In the genomic region with DNA sequence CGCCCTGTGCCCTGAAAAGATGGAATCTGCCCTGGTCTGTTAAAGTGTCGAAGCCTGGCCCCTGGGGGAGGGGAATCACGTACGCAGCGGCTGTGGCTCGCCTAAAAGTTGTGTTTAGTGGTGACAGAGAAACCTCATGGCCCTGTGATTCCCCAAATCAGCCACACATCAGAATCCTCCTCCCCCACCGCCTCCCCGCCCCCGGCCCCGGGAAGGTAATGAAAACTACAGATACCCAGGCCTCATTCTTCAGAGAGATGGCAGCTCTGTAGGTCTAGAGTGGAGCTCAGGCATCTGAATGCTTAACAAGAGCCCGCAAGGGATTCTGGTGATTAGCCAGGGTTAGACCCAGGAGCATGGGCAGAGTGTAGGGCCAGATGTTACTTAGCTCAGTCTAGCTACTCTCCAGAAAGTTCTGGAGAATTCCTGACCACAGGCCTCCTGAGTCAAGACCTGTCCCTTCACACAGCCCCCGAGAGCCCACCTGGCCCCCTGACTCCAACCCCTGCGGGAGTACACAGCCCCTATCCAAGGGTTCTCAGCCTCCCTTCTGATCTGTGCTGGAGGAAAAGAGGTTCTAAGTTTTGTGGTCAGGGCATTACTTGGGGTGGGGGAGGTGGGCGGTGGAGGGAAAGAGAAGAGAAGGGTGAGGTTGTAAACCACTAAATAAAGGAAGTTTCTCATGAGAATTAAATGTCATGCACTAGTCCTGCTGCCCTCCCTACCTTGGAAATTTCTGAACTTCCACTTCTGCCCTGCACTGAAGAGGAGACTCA, we compare ENCODE assay signal across 8 cellular contexts.
DNase-seq lines count a peak whose midpoint lies in the region; ATAC-seq and TF ChIP-seq lines count a peak whose summit lies in the region.

No MANE protein-coding gene starts in this region.

- no peak for TF ChIP-seq POLR2A in IMR-90 (IDR thresholded peaks at IDR 0.05; ENCODE audit: low read depth, low read length)

- peak overlapping the region; percentile 91 for H3K4me2 ChIP-seq in IMR-90 (ENCODE audit: low read depth, low read length)

- no peak for TF ChIP-seq CTCF in IMR-90 (conservative IDR thresholded peaks at IDR 0.05; ENCODE audit: low read depth, low read length)

- H3K79me1 ChIP-seq in IMR-90 (ENCODE audit: low read depth in 1 of 2, low read length in 2 of 2) = no peaks in the 10 kb centered on the region

- WGBS in IMR-90 (ENCODE audit: extremely low coverage in 2 of 2, insufficient read length in 1 of 2), 2 experiments = no CpG with 5 or more reads among the region's 14 CpGs
- WGBS in esophagus, 2 donors = 67 to 70% methylated on average over 14 of the region's 14 CpGs

- H3K9ac ChIP-seq in IMR-90 (ENCODE audit: low read depth, low read length) = peak overlapping the region; percentile 77

- H3K36me3 ChIP-seq in IMR-90 (ENCODE audit: control insufficient read depth, insufficient read depth, low read length) (no peaks in the 10 kb centered on the region), esophagus (ENCODE audit: control insufficient read depth in 2 of 2, insufficient read depth in 2 of 2, low read length in 1 of 2) (no peaks in the 10 kb centered on the region)

- no peak for DNase-seq in IMR-90
- DNase-seq in activated CD4-positive, alpha-beta memory T cell treated with anti-CD3 and anti-CD28 coated beads for 36 hours = peak; percentile 83
- no peak for DNase-seq in Ammon's horn (ENCODE audit: low spot score)

- POLR2A ChIA-PET in IMR-90 (lab: Charles Lee; ENCODE audit: unreplicated experiment) = interaction anchor here (1.4 kb wide), 1 partner anchor 90 kb away, joined by 4 read pairs; no protein-coding TSS in a partner anchor
- POLR2A ChIA-PET in activated CD4-positive, alpha-beta memory T cell treated with anti-CD3 and anti-CD28 coated beads for 36 hours (lab: Charles Lee) = interaction anchor here (0.9 to 1.9 kb wide), 4 partner anchors 55 to 194 kb away, joined by 3 to 10 read pairs (median 3); partner anchors contain the start of gene PLXNC1

- H4K8ac ChIP-seq in IMR-90 (ENCODE audit: low read depth in 2 of 2, low read length in 2 of 2) = peak overlapping the region; percentile 82 to 99

- no peak overlapping the region for H3K4me3 ChIP-seq in IMR-90 (ENCODE audit: insufficient read depth, low read depth, low read length)
- peak overlapping the region; percentile 61 to 65 for H3K4me3 ChIP-seq in esophagus (ENCODE audit: low read depth in 1 of 2, low read length in 2 of 2)
- peak overlapping the region; percentile 35 to 56 (median 38) for H3K4me3 ChIP-seq in skin epidermis

- peak overlapping the region; percentile 94 for H3K4ac ChIP-seq in IMR-90 (ENCODE audit: low read depth, low read length)

- peak overlapping the region; percentile 88 for H3K18ac ChIP-seq in IMR-90 (ENCODE audit: low read depth, low read length)

- H3K27ac ChIP-seq in IMR-90 (ENCODE audit: insufficient read depth, low read length) = peak overlapping the region; percentile 88; the same call in 1 of the 2 replicates
- H3K27ac ChIP-seq in esophagus (ENCODE audit: low read depth in 2 of 2, low read length in 1 of 2) = peak overlapping the region; percentile 71 to 89
- peak overlapping the region in 20 of 21 experiments; percentile 48 to 95 (median 78) for H3K27ac ChIP-seq in skin epidermis

- H4K91ac ChIP-seq in IMR-90 (ENCODE audit: insufficient read depth, low read depth, low read length) = peak overlapping the region; percentile 91

- H4K5ac ChIP-seq in IMR-90 (ENCODE audit: low read depth, low read length) = peak overlapping the region; percentile 97

- peak overlapping the region; percentile 69; the same call in 1 of the 2 replicates for H3K23ac ChIP-seq in IMR-90 (ENCODE audit: low read depth, low read length)

- dilution Hi-C loops in IMR-90 (cut with HindIII; ENCODE audit: low sequenced_read_pairs, unreplicated experiment) = no loop called here

- H3K27me3 ChIP-seq in IMR-90 (ENCODE audit: control insufficient read depth, insufficient read depth, low read length) (no peaks in the 10 kb centered on the region), esophagus (ENCODE audit: control insufficient read depth in 1 of 2, insufficient read depth in 2 of 2, low read length in 2 of 2) (no peaks in the 10 kb centered on the region)

- peak overlapping the region; percentile 98 for H3K27ac Mint-ChIP-seq in activated CD4-positive, alpha-beta memory T cell treated with anti-CD3 and anti-CD28 coated beads for 36 hours

- H3K9me3 ChIP-seq in IMR-90 (ENCODE audit: control insufficient read depth, insufficient read depth, low read length) (no peaks in the 10 kb centered on the region), esophagus (ENCODE audit: control insufficient read depth in 2 of 2, insufficient read depth in 1 of 2, low read depth in 1 of 2, low read length in 1 of 2) (no peaks in the 10 kb centered on the region)

- peak overlapping the region; percentile 93 for H2AK9ac ChIP-seq in IMR-90 (replicated peaks; ENCODE audit: low read depth, low read length, poor library complexity)

- peak overlapping the region; percentile 93 for H2AFZ ChIP-seq in IMR-90 (replicated peaks; ENCODE audit: low read length, poor library complexity)

- H3K4me1 Mint-ChIP-seq in activated CD4-positive, alpha-beta memory T cell treated with anti-CD3 and anti-CD28 coated beads for 36 hours (ENCODE audit: low read depth) = peaks cover 45% of the 10 kb centered on the region

- H3K9me1 ChIP-seq in IMR-90 (ENCODE audit: insufficient read depth, low read length) = peaks cover 5% of the 10 kb centered on the region

- H3K4me3 Mint-ChIP-seq in activated CD4-positive, alpha-beta memory T cell treated with anti-CD3 and anti-CD28 coated beads for 36 hours = peak overlapping the region; percentile 88

- peaks cover 21% of the 10 kb centered on the region for H3K36me3 Mint-ChIP-seq in activated CD4-positive, alpha-beta memory T cell treated with anti-CD3 and anti-CD28 coated beads for 36 hours

- peak; percentile 31 for ATAC-seq in GM19438 (IDR thresholded peaks at IDR 0.05; ENCODE audit: low read depth, unreplicated experiment)
- ATAC-seq in IMR-90 (ENCODE audit: low read depth) = no peak
- no peak for ATAC-seq in HG02623 (IDR thresholded peaks at IDR 0.05; ENCODE audit: unreplicated experiment)
- no peak for ATAC-seq in GM18873 (IDR thresholded peaks at IDR 0.05; ENCODE audit: low FRiP score, unreplicated experiment)

- no TSS peak for BruUV-seq in IMR-90 (replicated peaks; lab: Mats Ljungman, UMichigan)

- no peaks in the 10 kb centered on the region for H3K9me3 Mint-ChIP-seq in activated CD4-positive, alpha-beta memory T cell treated with anti-CD3 and anti-CD28 coated beads for 36 hours

- peak overlapping the region; percentile 86; the same call in 1 of the 2 replicates for H2BK20ac ChIP-seq in IMR-90 (ENCODE audit: low read depth, low read length)

- CTCF ChIA-PET in IMR-90 (lab: Yijun Ruan, JAX) = no interaction called here
- CTCF ChIA-PET in activated CD4-positive, alpha-beta memory T cell treated with anti-CD3 and anti-CD28 coated beads for 36 hours (lab: Charles Lee) = interaction anchor here (0.6 to 1.2 kb wide), 3 partner anchors 42 to 1692 kb away, joined by 3 read pairs; no protein-coding TSS in a partner anchor

- H2AK5ac ChIP-seq in IMR-90 (ENCODE audit: low read depth, low read length) = peak overlapping the region; percentile 76

- H2BK5ac ChIP-seq in IMR-90 (ENCODE audit: low read depth, low read length, poor library complexity, severe bottlenecking) = no peak overlapping the region

- H3K14ac ChIP-seq in IMR-90 (replicated peaks; ENCODE audit: low read depth, low read length) = peak overlapping the region; percentile 93

- H3K4me1 ChIP-seq in IMR-90 (ENCODE audit: control insufficient read depth, insufficient read depth, low read length) (peaks cover 12% of the 10 kb centered on the region), esophagus (ENCODE audit: control insufficient read depth in 2 of 2, insufficient read depth in 2 of 2, low read length in 1 of 2) (no peaks in the 10 kb centered on the region)

- peak overlapping the region; percentile 91 for H2BK120ac ChIP-seq in IMR-90 (ENCODE audit: low read depth, low read length)

- H2BK15ac ChIP-seq in IMR-90 (ENCODE audit: low read depth, low read length) = peak overlapping the region; percentile 90; the same call in 2 of the 3 replicates

- intact Hi-C loops in IMR-90 (cut with micrococcal nuclease) = no loop called here
- intact Hi-C loops in activated CD4-positive, alpha-beta memory T cell treated with anti-CD3 and anti-CD28 coated beads for 36 hours (cut with micrococcal nuclease) = loop anchor here (2.0 to 10.0 kb wide), 6 partner anchors 18 to 818 kb away; partner anchors contain the start of gene UBE2N

- no peaks in the 10 kb centered on the region for H3K27me3 Mint-ChIP-seq in activated CD4-positive, alpha-beta memory T cell treated with anti-CD3 and anti-CD28 coated beads for 36 hours

- no peak for TF ChIP-seq RAD21 in IMR-90 (IDR thresholded peaks at IDR 0.05; ENCODE audit: low read length)

- in situ Hi-C loops in IMR-90 (cut with MboI; ENCODE audit: low sequenced_read_pairs) = no loop called here

- H4K20me1 ChIP-seq in IMR-90 (ENCODE audit: insufficient read depth, low read length) = no peaks in the 10 kb centered on the region

- peak overlapping the region; percentile 63 for H3K56ac ChIP-seq in IMR-90 (ENCODE audit: extremely low read depth, insufficient read depth, low read length)

TF ChIP-seq in IMR-90, 13 proteins besides CTCF, POLR2A, EP300 and RAD21:
- TF ChIP-seq CEBPB (IDR thresholded peaks at IDR 0.05; ENCODE audit: low read depth, low read length) = no peak
- no peak for TF ChIP-seq SMC3 (IDR thresholded peaks at IDR 0.05; ENCODE audit: low read depth, low read length)
- no peak for TF ChIP-seq RFX5 (IDR thresholded peaks at IDR 0.05; ENCODE audit: low read depth, low read length)
- no peak for TF ChIP-seq NFE2L2 (IDR thresholded peaks at IDR 0.05; ENCODE audit: low read depth, low read length)
TF ChIP-seq in IMR-90: peak in this region for 0.
